In the genomic region with DNA sequence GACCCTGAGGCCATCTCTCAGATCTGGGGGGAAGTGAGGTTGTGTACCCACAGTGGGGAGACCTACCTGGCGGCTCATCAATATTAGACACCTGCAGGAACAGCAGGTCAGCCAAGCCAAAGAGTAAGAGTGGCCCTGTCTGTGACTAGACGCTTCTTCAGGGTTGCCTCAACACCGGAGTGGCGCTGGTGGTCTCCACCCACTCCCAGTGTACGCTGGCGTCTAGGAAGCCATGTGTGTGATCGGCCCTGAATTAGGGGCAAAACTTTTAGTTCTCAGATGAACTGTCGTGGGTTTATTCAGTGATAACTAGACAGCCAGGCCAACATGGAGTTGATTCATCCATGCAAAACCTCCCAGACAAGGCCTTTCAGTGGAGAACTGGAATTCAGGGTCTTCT, we compare ENCODE assay signal across 8 cellular contexts.
A peak's percentile ranks its signal among the peaks of the same experiment; 100 is the strongest.
DNase-seq lines count a peak whose midpoint lies in the region; ATAC-seq and TF ChIP-seq lines count a peak whose summit lies in the region.
"Not testable (repeated sequence)": the region's sequence is repeated elsewhere in the genome, so short reads cannot be mapped to it uniquely, and the experiment has no call there.

No MANE protein-coding gene starts in this region.

- H3K4me3 ChIP-seq in CD4-positive, alpha-beta memory T cell (ENCODE audit: low read length in 2 of 2); SU-DHL-6 (ENCODE audit: insufficient read depth, low read length, poor library complexity, severe bottlenecking); neutrophil (ENCODE audit: low read depth in 1 of 2, low read length in 1 of 2); stomach: not testable (repeated sequence)

- H3K27me3 Mint-ChIP-seq in CD4-positive, alpha-beta memory T cell; activated CD8-positive, alpha-beta T cell treated with anti-CD3 and anti-CD28 coated beads, Interleukin-2, amount 10 ng/mL, durations not matched to agents 7 days and 5 days (ENCODE audit: low read depth); activated naive CD8-positive, alpha-beta T cell treated with anti-CD3 and anti-CD28 coated beads for 36 hours; immature natural killer cell (ENCODE audit: low read depth in 3 of 3): not testable (repeated sequence)

- H3K79me2 ChIP-seq in SU-DHL-6 (ENCODE audit: insufficient read depth, low read length): not testable (repeated sequence)

- H3K4me1 ChIP-seq in CD4-positive, alpha-beta memory T cell (ENCODE audit: insufficient read depth, low read length): peaks cover 41% of the 10 kb centered on the region
- H3K4me1 ChIP-seq in neutrophil (ENCODE audit: control insufficient read depth in 1 of 2, insufficient read depth in 1 of 2, low read depth in 1 of 2, low read length in 1 of 2): peaks cover 16 to 17% of the 10 kb centered on the region in 2 experiments
- not testable (repeated sequence) for H3K4me1 ChIP-seq in stomach

- not testable (repeated sequence) for TF ChIP-seq EP300 in stomach (IDR thresholded peaks at IDR 0.05)

- peaks cover 12% of the 10 kb centered on the region for H3F3A ChIP-seq in SU-DHL-6 (ENCODE audit: insufficient read depth)

- not testable (repeated sequence) for TF ChIP-seq POLR2A in stomach (IDR thresholded peaks at IDR 0.05)

- H3K4me1 Mint-ChIP-seq in CD4-positive, alpha-beta memory T cell: peaks cover 15 to 44% (median 29%) of the 10 kb centered on the region in 4 donors
- H3K4me1 Mint-ChIP-seq in activated CD8-positive, alpha-beta T cell treated with anti-CD3 and anti-CD28 coated beads, Interleukin-2, amount 10 ng/mL, durations not matched to agents 7 days and 5 days (ENCODE audit: low read depth): peaks cover 45% of the 10 kb centered on the region
- H3K4me1 Mint-ChIP-seq in activated naive CD8-positive, alpha-beta T cell treated with anti-CD3 and anti-CD28 coated beads for 36 hours: peaks cover 19% of the 10 kb centered on the region
- H3K4me1 Mint-ChIP-seq in immature natural killer cell: peaks cover 27 to 28% of the 10 kb centered on the region in 2 donors

- peak overlapping the region; percentile 59 for H3K9ac ChIP-seq in SU-DHL-6 (ENCODE audit: low read length)

- POLR2A ChIA-PET in CD4-positive, alpha-beta memory T cell (lab: Charles Lee; ENCODE audit: partially characterized antibody); activated CD8-positive, alpha-beta T cell treated with anti-CD3 and anti-CD28 coated beads, Interleukin-2, amount 10 ng/mL, durations not matched to agents 7 days and 5 days (lab: Charles Lee): not testable (repeated sequence)

- peak overlapping the region in 1 of 8 donors; percentile 17 for H3K4me3 Mint-ChIP-seq in CD4-positive, alpha-beta memory T cell
- H3K4me3 Mint-ChIP-seq in activated CD8-positive, alpha-beta T cell treated with anti-CD3 and anti-CD28 coated beads, Interleukin-2, amount 10 ng/mL, durations not matched to agents 7 days and 5 days; activated naive CD8-positive, alpha-beta T cell treated with anti-CD3 and anti-CD28 coated beads for 36 hours; immature natural killer cell: not testable (repeated sequence)

- H3K27ac ChIP-seq in CD4-positive, alpha-beta memory T cell (ENCODE audit: low read depth, low read length): peak overlapping the region; percentile 35
- peak overlapping the region; percentile 84 for H3K27ac ChIP-seq in KOPT-K1 (ENCODE audit: low read depth, low read length, poor library complexity, severe bottlenecking)
- peak overlapping the region; percentile 95 for H3K27ac ChIP-seq in SU-DHL-6 (ENCODE audit: low read depth, low read length)
- peak overlapping the region; percentile 68 for H3K27ac ChIP-seq in neutrophil
- H3K27ac ChIP-seq in stomach: peak overlapping the region in 3 of 5 donors; percentile 43 to 51 (median 50)

- not testable (repeated sequence) for H3K36me3 Mint-ChIP-seq in CD4-positive, alpha-beta memory T cell; activated CD8-positive, alpha-beta T cell treated with anti-CD3 and anti-CD28 coated beads, Interleukin-2, amount 10 ng/mL, durations not matched to agents 7 days and 5 days (ENCODE audit: low read depth); immature natural killer cell
- H3K36me3 Mint-ChIP-seq in activated naive CD8-positive, alpha-beta T cell treated with anti-CD3 and anti-CD28 coated beads for 36 hours: peaks cover 19% of the 10 kb centered on the region

- DNase-seq in CD4-positive, alpha-beta memory T cell; activated CD8-positive, alpha-beta T cell treated with anti-CD3 and anti-CD28 coated beads, Interleukin-2, amount 10 ng/mL, durations not matched to agents 7 days and 5 days; activated naive CD8-positive, alpha-beta T cell treated with anti-CD3 and anti-CD28 coated beads for 36 hours; immature natural killer cell; stomach: not testable (repeated sequence)

- H3K27ac Mint-ChIP-seq in CD4-positive, alpha-beta memory T cell: peak overlapping the region in 4 of 7 donors; percentile 72 to 88 (median 84)
- peak overlapping the region; percentile 79 for H3K27ac Mint-ChIP-seq in activated CD8-positive, alpha-beta T cell treated with anti-CD3 and anti-CD28 coated beads, Interleukin-2, amount 10 ng/mL, durations not matched to agents 7 days and 5 days
- peak overlapping the region; percentile 74 for H3K27ac Mint-ChIP-seq in activated naive CD8-positive, alpha-beta T cell treated with anti-CD3 and anti-CD28 coated beads for 36 hours
- H3K27ac Mint-ChIP-seq in immature natural killer cell: peak overlapping the region; percentile 80 to 93 (median 84)

- not testable (repeated sequence) for H3K9me2 ChIP-seq in SU-DHL-6 (replicated peaks; ENCODE audit: insufficient read depth, low read length)

- CTCF ChIA-PET in CD4-positive, alpha-beta memory T cell (lab: Charles Lee; ENCODE audit: partially characterized antibody); activated CD8-positive, alpha-beta T cell treated with anti-CD3 and anti-CD28 coated beads, Interleukin-2, amount 10 ng/mL, durations not matched to agents 7 days and 5 days (lab: Charles Lee): not testable (repeated sequence)

- H3K4me2 ChIP-seq in SU-DHL-6 (ENCODE audit: low read depth, low read length, poor library complexity, severe bottlenecking): peak overlapping the region; percentile 48

- not testable (repeated sequence) for TF ChIP-seq CTCF in SU-DHL-6 (IDR thresholded peaks at IDR 0.05; ENCODE audit: insufficient read depth, low read length, poor library complexity, severe bottlenecking); neutrophil (IDR thresholded peaks at IDR 0.05); stomach (IDR thresholded peaks at IDR 0.05)

- H3K36me3 ChIP-seq in CD4-positive, alpha-beta memory T cell (ENCODE audit: insufficient read depth, low read length); KOPT-K1 (ENCODE audit: insufficient read depth, low read length); SU-DHL-6 (ENCODE audit: low read length); neutrophil; stomach: not testable (repeated sequence)

- H2AFZ ChIP-seq in SU-DHL-6 (ENCODE audit: low read depth, low read length, severe bottlenecking): not testable (repeated sequence)

- H4K20me1 ChIP-seq in SU-DHL-6 (ENCODE audit: low read depth, low read length): not testable (repeated sequence)

- H3K27me3 ChIP-seq in CD4-positive, alpha-beta memory T cell (ENCODE audit: insufficient read depth, low read length); SU-DHL-6 (ENCODE audit: low read length); neutrophil; stomach: not testable (repeated sequence)

- WGBS in stomach, 5 donors: 87 to 96% (median 95%) methylated on average over 5 to 8 of the region's 8 CpGs

- H3K9me3 ChIP-seq in CD4-positive, alpha-beta memory T cell (ENCODE audit: control insufficient read depth in 1 of 2, low read length in 2 of 2); KOPT-K1 (ENCODE audit: insufficient read depth, low read length, poor library complexity, severe bottlenecking); SU-DHL-6 (ENCODE audit: insufficient read depth, low read length); neutrophil; stomach: not testable (repeated sequence)

- intact Hi-C loops in CD4-positive, alpha-beta memory T cell (cut with micrococcal nuclease); stomach (cut with DNase I; ENCODE audit: low total_unique reads): not testable (repeated sequence)

- H3K9me3 Mint-ChIP-seq in CD4-positive, alpha-beta memory T cell; activated CD8-positive, alpha-beta T cell treated with anti-CD3 and anti-CD28 coated beads, Interleukin-2, amount 10 ng/mL, durations not matched to agents 7 days and 5 days (ENCODE audit: insufficient read depth); activated naive CD8-positive, alpha-beta T cell treated with anti-CD3 and anti-CD28 coated beads for 36 hours; immature natural killer cell: not testable (repeated sequence)

- not testable (repeated sequence) for ATAC-seq in activated CD8-positive, alpha-beta T cell treated with anti-CD3 and anti-CD28 coated beads, Interleukin-2, amount 10 ng/mL, durations not matched to agents 7 days and 5 days

Comparison
In these comparisons a context has a peak if more than half of its experiments do, and no peak if none do; other contexts are left out.
1. H3K27ac ChIP-seq: peak in every context shown above with its lines; median percentile 95 in SU-DHL-6; 84 in KOPT-K1; 68 in neutrophil; 50 in stomach; 35 in CD4-positive, alpha-beta memory T cell.